In genomic region chr16:54284319-54284930, GRCh38 we compare ENCODE assay signal across 9 cellular contexts. TPM values are rescaled to one million over a fixed set of nuclear protein-coding genes. Genes with fewer than 3 reads are reported as not detected.
DNase-seq lines count a peak whose midpoint lies in the region; ATAC-seq and TF ChIP-seq lines count a peak whose summit lies in the region.
"Had no signal": no experiment of that assay in that cellular context is flagged by ENCODE, and none has a peak within 500 bp of the region (broad histone marks: within the 10 kb centered on the region; RNA-seq: fewer than 3 reads in every experiment).

No MANE protein-coding gene starts in this region.

- DNase-seq in ACHN (peak; percentile 9), HFFc6 (no peak), choroid plexus epithelial cell (ENCODE audit: low read depth) (no peak), mesendoderm (peak; percentile 36), HUDEP-2 (lab: John Stamatoyannopoulos, UW; ENCODE audit: unreplicated experiment in 76 of 76) (no peak)
- DNase-seq: activated CD4-positive, alpha-beta T cell treated with anti-CD3 and anti-CD28 coated beads for 1 hour had no signal

- H3K56ac ChIP-seq in mesendoderm (ENCODE audit: low read length), result peak overlapping the region; percentile 86

- H3K4me3 Mint-ChIP-seq in HFFc6, result peak overlapping the region; percentile 95

- H3K4me2 ChIP-seq in mesendoderm (ENCODE audit: low read length), result peak overlapping the region; percentile 42

- H4K8ac ChIP-seq in mesendoderm (ENCODE audit: low read depth, low read length), result no peak overlapping the region

- H3K36me3 ChIP-seq in mesendoderm (ENCODE audit: control insufficient read depth, insufficient read depth, low read length), result no peaks in the 10 kb centered on the region

- WGBS in mesendoderm (ENCODE audit: extremely low coverage, insufficient coverage, low lambda C conversion rate), result no CpG with 5 or more reads among the region's 73 CpGs

- H3K27ac ChIP-seq in mesendoderm (ENCODE audit: low read depth, low read length), result no peak overlapping the region

- peak overlapping the region; percentile 80 for H3K9ac ChIP-seq in mesendoderm (ENCODE audit: low read length)

- H3K4me3 ChIP-seq in choroid plexus epithelial cell (ENCODE audit: low read depth, low read length) (peak overlapping the region; percentile 64), mesendoderm (ENCODE audit: low read length) (peak overlapping the region; percentile 91)

- H3K18ac ChIP-seq in mesendoderm (ENCODE audit: low read length), result peak overlapping the region; percentile 28

- H3K36me3 Mint-ChIP-seq in HFFc6 (ENCODE audit: low read depth), result peaks cover 32% of the 10 kb centered on the region

- TF ChIP-seq CTCF in HFFc6 (IDR thresholded peaks at IDR 0.05) (no peak), choroid plexus epithelial cell (conservative IDR thresholded peaks at IDR 0.05; ENCODE audit: low read depth, low read length) (no peak)

- no peaks in the 10 kb centered on the region for H3K79me2 ChIP-seq in mesendoderm (ENCODE audit: control insufficient read depth, insufficient read depth, low read length)

- H3K23ac ChIP-seq in mesendoderm (ENCODE audit: low read length), result peak overlapping the region; percentile 100

- in situ Hi-C loops in ACHN (cut with HindIII; ENCODE audit: low pct_ligation_motif_present, low pct_unique_long_range_greater_than_20kb, low sequenced_read_pairs), result no loop called here

- H3K27ac Mint-ChIP-seq in HFFc6, result no peak overlapping the region

- no peak overlapping the region for H2BK5ac ChIP-seq in mesendoderm (ENCODE audit: low read length)

- H2AK5ac ChIP-seq in mesendoderm (ENCODE audit: low read length), result no peak overlapping the region

- H3K27me3 ChIP-seq in mesendoderm (ENCODE audit: insufficient read depth, low read length, poor library complexity), result peaks cover 50% of the 10 kb centered on the region

- H3K79me1 ChIP-seq in mesendoderm (ENCODE audit: low read length), result no peaks in the 10 kb centered on the region

- no peak overlapping the region for H3K4ac ChIP-seq in mesendoderm (ENCODE audit: low read depth, low read length)

- no peak overlapping the region for H4K5ac ChIP-seq in mesendoderm (ENCODE audit: low read length)

- no peak overlapping the region for H2BK120ac ChIP-seq in mesendoderm (ENCODE audit: low read depth, low read length)

- H3K4me1 Mint-ChIP-seq in HFFc6 (ENCODE audit: low read depth), result peaks cover 23% of the 10 kb centered on the region

- H3K27me3 Mint-ChIP-seq in HFFc6 (ENCODE audit: insufficient read depth), result peaks cover 1% of the 10 kb centered on the region

- H3K4me1 ChIP-seq in mesendoderm (ENCODE audit: control insufficient read depth, low read depth, low read length), result no peaks in the 10 kb centered on the region

- ATAC-seq in GM19463 (IDR thresholded peaks at IDR 0.05; ENCODE audit: unreplicated experiment) (no peak), HG03469 (IDR thresholded peaks at IDR 0.05; ENCODE audit: unreplicated experiment) (no peak), GM19455 (IDR thresholded peaks at IDR 0.05; ENCODE audit: unreplicated experiment) (no peak)

- no peak overlapping the region for H2BK15ac ChIP-seq in mesendoderm (replicated peaks; ENCODE audit: low read depth)

- H3K9me3 Mint-ChIP-seq in HFFc6, result peaks cover 14% of the 10 kb centered on the region

RNA-seq across cellular contexts. Expression of gene IRX3, which starts 2.2 kb away (rescaled TPM):
- total RNA-seq in HFFc6 (2021; fragmentation: NEBNext Ultra II Directional; extraction: Animal tissue kit (Norgen Biotek cat#: 25700)), result 10 to 100 TPM in 4 of 6 experiments, 1 to 10 TPM in 2; 5.9 to 19.4 (median 17.3) TPM
- 1.6 TPM for polyA plus RNA-seq in mesendoderm (2013, experiment 1 of 2)
- polyA plus RNA-seq in mesendoderm (2013, experiment 2 of 2), result 2.3 TPM

Comparison
In these comparisons a context has a peak if more than half of its experiments do, and no peak if none do; other contexts are left out.
1. DNase-seq: peak in ACHN (single experiment) and mesendoderm (single experiment); none in HFFc6 (single experiment), choroid plexus epithelial cell (single experiment) and HUDEP-2 (0 of 76).